ENCODE assay signal across 2 cellular contexts in genomic region chr9:105132576-105132975, GRCh38.
TF ChIP-seq lines count a peak whose summit lies in the region.

No MANE protein-coding gene starts in this region.

TF ChIP-seq in A549, 52 proteins besides CTCF, POLR2A, EP300 and RAD21 (continued from another document and continues in another):
- TF ChIP-seq BCL3 (IDR thresholded peaks at IDR 0.05) (no peak), MAZ (IDR thresholded peaks at IDR 0.05; ENCODE audit: borderline replicate concordance, low read depth, low read length) (no peak), RNF2 (IDR thresholded peaks at IDR 0.05; ENCODE audit: borderline replicate concordance, low read depth) (no peak), CBX8 (IDR thresholded peaks at IDR 0.05) (no peak), KDM5A (IDR thresholded peaks at IDR 0.05) (no peak), RFX5 (IDR thresholded peaks at IDR 0.05) (no peak), TFCP2L1 (CRISPR knock-in tag; IDR thresholded peaks at IDR 0.05) (no peak), JUN (IDR thresholded peaks at IDR 0.05) (no peak), MAX (IDR thresholded peaks at IDR 0.05) (peak; percentile 41; the same call in 1 of the 2 replicates), MYC (IDR thresholded peaks at IDR 0.05; ENCODE audit: borderline replicate concordance, low read length) (no peak), TP53 (CRISPR knock-in tag; IDR thresholded peaks at IDR 0.05) (no peak), SREBF2 (IDR thresholded peaks at IDR 0.05) (no peak), JUNB (IDR thresholded peaks at IDR 0.05) (peak; percentile 52; the same call in 1 of the 2 replicates), ESRRA (IDR thresholded peaks at IDR 0.05; ENCODE audit: borderline replicate concordance, low read length) (no peak), NPAS2 (CRISPR knock-in tag; IDR thresholded peaks at IDR 0.05; ENCODE audit: borderline replicate concordance) (no peak), GATA3 (IDR thresholded peaks at IDR 0.05; ENCODE audit: borderline replicate concordance) (peak; percentile 65; the same call in 1 of the 2 replicates), PHF8 (IDR thresholded peaks at IDR 0.05; ENCODE audit: borderline replicate concordance, low read depth) (no peak), EHF (CRISPR knock-in tag; IDR thresholded peaks at IDR 0.05) (no peak), ZFP36 (IDR thresholded peaks at IDR 0.05; ENCODE audit: borderline replicate concordance, partially characterized antibody) (no peak), RCOR1 (IDR thresholded peaks at IDR 0.05; ENCODE audit: low read depth, low read length) (no peak), KDM1A (IDR thresholded peaks at IDR 0.05; ENCODE audit: low read depth) (no peak), ZC3H11A (IDR thresholded peaks at IDR 0.05) (no peak), EHMT2 (IDR thresholded peaks at IDR 0.05; ENCODE audit: low read depth) (no peak), MAFK (IDR thresholded peaks at IDR 0.05; ENCODE audit: partially characterized antibody) (no peak)
- TF ChIP-seq, protein P1, sequence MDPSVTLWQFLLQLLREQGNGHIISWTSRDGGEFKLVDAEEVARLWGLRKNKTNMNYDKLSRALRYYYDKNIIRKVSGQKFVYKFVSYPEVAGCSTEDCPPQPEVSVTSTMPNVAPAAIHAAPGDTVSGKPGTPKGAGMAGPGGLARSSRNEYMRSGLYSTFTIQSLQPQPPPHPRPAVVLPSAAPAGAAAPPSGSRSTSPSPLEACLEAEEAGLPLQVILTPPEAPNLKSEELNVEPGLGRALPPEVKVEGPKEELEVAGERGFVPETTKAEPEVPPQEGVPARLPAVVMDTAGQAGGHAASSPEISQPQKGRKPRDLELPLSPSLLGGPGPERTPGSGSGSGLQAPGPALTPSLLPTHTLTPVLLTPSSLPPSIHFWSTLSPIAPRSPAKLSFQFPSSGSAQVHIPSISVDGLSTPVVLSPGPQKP (IDR thresholded peaks at IDR 0.05; ENCODE audit: low read depth, low read length), result no peak
- TF ChIP-seq, protein P2, sequence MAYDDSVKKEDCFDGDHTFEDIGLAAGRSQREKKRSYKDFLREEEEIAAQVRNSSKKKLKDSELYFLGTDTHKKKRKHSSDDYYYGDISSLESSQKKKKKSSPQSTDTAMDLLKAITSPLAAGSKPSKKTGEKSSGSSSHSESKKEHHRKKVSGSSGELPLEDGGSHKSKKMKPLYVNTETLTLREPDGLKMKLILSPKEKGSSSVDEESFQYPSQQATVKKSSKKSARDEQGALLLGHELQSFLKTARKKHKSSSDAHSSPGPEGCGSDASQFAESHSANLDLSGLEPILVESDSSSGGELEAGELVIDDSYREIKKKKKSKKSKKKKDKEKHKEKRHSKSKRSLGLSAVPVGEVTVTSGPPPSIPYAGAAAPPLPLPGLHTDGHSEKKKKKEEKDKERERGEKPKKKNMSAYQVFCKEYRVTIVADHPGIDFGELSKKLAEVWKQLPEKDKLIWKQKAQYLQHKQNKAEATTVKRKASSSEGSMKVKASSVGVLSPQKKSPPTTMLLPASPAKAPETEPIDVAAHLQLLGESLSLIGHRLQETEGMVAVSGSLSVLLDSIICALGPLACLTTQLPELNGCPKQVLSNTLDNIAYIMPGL (CRISPR knock-in tag; IDR thresholded peaks at IDR 0.05; ENCODE audit: borderline replicate concordance), result no peak
- TF ChIP-seq, protein P3, sequence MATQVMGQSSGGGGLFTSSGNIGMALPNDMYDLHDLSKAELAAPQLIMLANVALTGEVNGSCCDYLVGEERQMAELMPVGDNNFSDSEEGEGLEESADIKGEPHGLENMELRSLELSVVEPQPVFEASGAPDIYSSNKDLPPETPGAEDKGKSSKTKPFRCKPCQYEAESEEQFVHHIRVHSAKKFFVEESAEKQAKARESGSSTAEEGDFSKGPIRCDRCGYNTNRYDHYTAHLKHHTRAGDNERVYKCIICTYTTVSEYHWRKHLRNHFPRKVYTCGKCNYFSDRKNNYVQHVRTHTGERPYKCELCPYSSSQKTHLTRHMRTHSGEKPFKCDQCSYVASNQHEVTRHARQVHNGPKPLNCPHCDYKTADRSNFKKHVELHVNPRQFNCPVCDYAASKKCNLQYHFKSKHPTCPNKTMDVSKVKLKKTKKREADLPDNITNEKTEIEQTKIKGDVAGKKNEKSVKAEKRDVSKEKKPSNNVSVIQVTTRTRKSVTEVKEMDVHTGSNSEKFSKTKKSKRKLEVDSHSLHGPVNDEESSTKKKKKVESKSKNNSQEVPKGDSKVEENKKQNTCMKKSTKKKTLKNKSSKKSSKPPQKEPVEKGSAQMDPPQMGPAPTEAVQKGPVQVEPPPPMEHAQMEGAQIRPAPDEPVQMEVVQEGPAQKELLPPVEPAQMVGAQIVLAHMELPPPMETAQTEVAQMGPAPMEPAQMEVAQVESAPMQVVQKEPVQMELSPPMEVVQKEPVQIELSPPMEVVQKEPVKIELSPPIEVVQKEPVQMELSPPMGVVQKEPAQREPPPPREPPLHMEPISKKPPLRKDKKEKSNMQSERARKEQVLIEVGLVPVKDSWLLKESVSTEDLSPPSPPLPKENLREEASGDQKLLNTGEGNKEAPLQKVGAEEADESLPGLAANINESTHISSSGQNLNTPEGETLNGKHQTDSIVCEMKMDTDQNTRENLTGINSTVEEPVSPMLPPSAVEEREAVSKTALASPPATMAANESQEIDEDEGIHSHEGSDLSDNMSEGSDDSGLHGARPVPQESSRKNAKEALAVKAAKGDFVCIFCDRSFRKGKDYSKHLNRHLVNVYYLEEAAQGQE (IDR thresholded peaks at IDR 0.05), result no peak
- TF ChIP-seq, protein P4, sequence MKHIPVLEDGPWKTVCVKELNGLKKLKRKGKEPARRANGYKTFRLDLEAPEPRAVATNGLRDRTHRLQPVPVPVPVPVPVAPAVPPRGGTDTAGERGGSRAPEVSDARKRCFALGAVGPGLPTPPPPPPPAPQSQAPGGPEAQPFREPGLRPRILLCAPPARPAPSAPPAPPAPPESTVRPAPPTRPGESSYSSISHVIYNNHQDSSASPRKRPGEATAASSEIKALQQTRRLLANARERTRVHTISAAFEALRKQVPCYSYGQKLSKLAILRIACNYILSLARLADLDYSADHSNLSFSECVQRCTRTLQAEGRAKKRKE (CRISPR knock-in tag; IDR thresholded peaks at IDR 0.05; ENCODE audit: low read depth), result no peak

TF ChIP-seq in HCT116, 20 proteins besides CTCF, POLR2A, EP300 and RAD21:
- TF ChIP-seq, protein P3 (IDR thresholded peaks at IDR 0.05; ENCODE audit: low read depth), result no peak
- TF ChIP-seq FOSL1 (IDR thresholded peaks at IDR 0.05; ENCODE audit: low read depth), result peak; percentile 39; the same call in 1 of the 2 replicates
- no peak for TF ChIP-seq EZH2phosphoT487 (IDR thresholded peaks at IDR 0.05; ENCODE audit: borderline replicate concordance)
- peak; percentile 46; the same call in 1 of the 2 replicates for TF ChIP-seq JUND (IDR thresholded peaks at IDR 0.05)
- 0 out of 2 replicates have a peak, but pooled peaks have one; percentile 18 for TF ChIP-seq SP1 (IDR thresholded peaks at IDR 0.05; ENCODE audit: low read depth)
- TF ChIP-seq SIN3A (IDR thresholded peaks at IDR 0.05; ENCODE audit: low read depth), result 0 out of 2 replicates have a peak, but pooled peaks have one; percentile 40
- TF ChIP-seq SRF (IDR thresholded peaks at IDR 0.05; ENCODE audit: low read depth), result no peak
